In the genomic region with DNA sequence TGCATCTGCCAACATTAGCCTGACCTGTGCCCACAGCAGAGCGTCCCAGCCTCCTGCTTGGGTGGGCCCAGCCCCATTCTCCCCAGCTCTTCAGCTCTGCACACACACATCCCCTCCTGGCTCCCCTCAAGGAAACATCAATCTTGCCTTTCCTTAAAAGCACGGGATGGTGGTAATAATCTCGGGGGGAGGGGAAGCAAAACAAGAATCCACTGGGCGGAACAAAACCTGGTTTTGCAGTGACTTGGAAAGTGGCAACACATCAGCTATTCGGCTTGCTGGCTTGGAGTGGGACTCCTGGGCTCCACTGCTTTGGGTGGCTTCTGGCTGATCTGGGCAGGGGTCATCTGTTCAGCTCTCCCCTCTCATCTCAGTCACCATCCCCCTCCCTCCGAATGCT, we compare ENCODE assay signal across 17 cellular contexts. TPM values are rescaled to one million over a fixed set of nuclear protein-coding genes. Genes with fewer than 3 reads are reported as not detected.
DNase-seq lines count a peak whose midpoint lies in the region; ATAC-seq, FAIRE-seq and TF ChIP-seq lines count a peak whose summit lies in the region.
"Had no signal": no experiment of that assay in that cellular context is flagged by ENCODE, and none has a peak within 500 bp of the region (broad histone marks: within the 10 kb centered on the region; RNA-seq: fewer than 3 reads in every experiment).

No MANE protein-coding gene starts in this region.

- H3K9me3 ChIP-seq in A549 = no peaks in the 10 kb centered on the region
- no peaks in the 10 kb centered on the region for H3K9me3 ChIP-seq in HEK293 (ENCODE audit: control insufficient read depth, insufficient read depth, low read depth, low read length)
- H3K9me3 ChIP-seq in K562 (replicated peaks; ENCODE audit: control insufficient read depth, insufficient read depth, low read depth, low read length) = no peaks in the 10 kb centered on the region
- no peaks in the 10 kb centered on the region for H3K9me3 ChIP-seq in A673 (ENCODE audit: low read depth, low read length, poor library complexity, severe bottlenecking)
- no peaks in the 10 kb centered on the region for H3K9me3 ChIP-seq in OCI-LY7 (ENCODE audit: low read length)

- H3K27ac Mint-ChIP-seq in mesothelial cell of epicardium = peak overlapping the region; percentile 94

- H3K27me3 Mint-ChIP-seq in mesothelial cell of epicardium (ENCODE audit: low read depth) = no peaks in the 10 kb centered on the region

- TF ChIP-seq POLR2A in A549 (IDR thresholded peaks at IDR 0.05; ENCODE audit: low read length) (no peak), K562 (conservative IDR thresholded peaks at IDR 0.05) (no peak)

- TF ChIP-seq EP300 in A549 (IDR thresholded peaks at IDR 0.05) (no peak), K562 (IDR thresholded peaks at IDR 0.05; ENCODE audit: low read length) (no peak)

- 76% methylated on average over 5 of the region's 6 CpGs for WGBS in A549 (ENCODE audit: missing lambda C conversion rate)
- 59% methylated on average over 5 of the region's 6 CpGs for WGBS in K562 (ENCODE audit: insufficient coverage, low coverage, missing lambda C conversion rate)

- no peak for TF ChIP-seq CTCF in A549 (IDR thresholded peaks at IDR 0.05)
- no peak for TF ChIP-seq CTCF in HEK293 (tag by site-specific recombination; IDR thresholded peaks at IDR 0.05)
- no peak for TF ChIP-seq CTCF in K562 (IDR thresholded peaks at IDR 0.05 in 2 of 3, conservative IDR thresholded peaks at IDR 0.05 in 1 of 3; ENCODE audit: insufficient read depth in 2 of 3, low read depth in 1 of 3, low read length in 3 of 3)
- TF ChIP-seq CTCF in mesothelial cell of epicardium (IDR thresholded peaks at IDR 0.05; ENCODE audit: unreplicated experiment) = no peak
- no peak for TF ChIP-seq CTCF in A673 (conservative IDR thresholded peaks at IDR 0.05; ENCODE audit: low read depth, low read length)
- no peak for TF ChIP-seq CTCF in GM13977 (IDR thresholded peaks at IDR 0.05; ENCODE audit: extremely low read depth, insufficient read depth, missing control alignments)
- no peak for TF ChIP-seq CTCF in OCI-LY7 (conservative IDR thresholded peaks at IDR 0.05; ENCODE audit: low read length)

- peaks cover 17% of the 10 kb centered on the region for H3K4me1 Mint-ChIP-seq in mesothelial cell of epicardium

- intact Hi-C loops in K562 (cut with micrococcal nuclease) = loop anchor here (5.0 kb wide), 1 partner anchor 70 kb away; no protein-coding TSS in a partner anchor
- intact Hi-C loops in A673 (cut with micrococcal nuclease; ENCODE audit: unreplicated experiment) = no loop called here
- intact Hi-C loops in OCI-LY7 (cut with micrococcal nuclease; ENCODE audit: unreplicated experiment) = no loop called here

- FAIRE-seq in A549 (lab: Jason Lieb, UNC) (peak; percentile 18), K562 (lab: Jason Lieb, UNC) (no peak)
- FAIRE-seq: small intestine had no signal

- in situ Hi-C loops in K562 (cut with MboI) = no loop called here
- in situ Hi-C loops in GM13977 (cut with MboI; ENCODE audit: low pct_unique_long_range_greater_than_20kb, low sequenced_read_pairs, unreplicated experiment) = no loop called here

- no peaks in the 10 kb centered on the region; the same call in 1 of the 2 replicates for H3K9me2 ChIP-seq in OCI-LY7 (ENCODE audit: insufficient read depth, low read length)

- CTCF ChIA-PET in A549 (lab: Yijun Ruan, JAX) (interaction anchor here (4.1 kb wide), 1 partner anchor 9 kb away, joined by 18 read pairs; no protein-coding TSS in a partner anchor), HEK293 (lab: Yijun Ruan, JAX) (interaction anchor here (3.2 kb wide), 1 partner anchor 9 kb away, joined by 21 read pairs; no protein-coding TSS in a partner anchor), K562 (lab: Yijun Ruan, JAX; ENCODE audit: low intra/inter-chr PET ratio) (no interaction called here), A673 (lab: Charles Lee) (no interaction called here), OCI-LY7 (lab: Charles Lee; ENCODE audit: unreplicated experiment) (no interaction called here)

- POLR2A ChIA-PET in A549 (lab: Yijun Ruan, JAX) = no interaction called here
- POLR2A ChIA-PET in HEK293 (lab: Yijun Ruan, JAX) = interaction anchor here (1.7 kb wide), 1 partner anchor 9 kb away, joined by 4 read pairs; no protein-coding TSS in a partner anchor
- POLR2A ChIA-PET in K562 (lab: Yijun Ruan, JAX) = interaction anchor here (1.3 to 1.7 kb wide), 2 partner anchors 10 to 18 kb away, joined by 4 to 6 read pairs; no protein-coding TSS in a partner anchor
- POLR2A ChIA-PET in A673 (lab: Charles Lee; ENCODE audit: low non-redundant PET) = no interaction called here
- POLR2A ChIA-PET in OCI-LY7 (lab: Charles Lee) = no interaction called here

- H3K4me1 ChIP-seq in A549 (peaks cover 16% of the 10 kb centered on the region), HEK293 (ENCODE audit: control insufficient read depth, insufficient read depth, low read length) (peaks cover 8% of the 10 kb centered on the region; the same call in 1 of the 2 replicates), K562 (replicated peaks in 1 of 2; ENCODE audit: control insufficient read depth in 2 of 2, insufficient read depth in 2 of 2, low read length in 2 of 2) (peaks cover 21 to 59% of the 10 kb centered on the region in 2 experiments), A673 (ENCODE audit: insufficient read depth, low read length, poor library complexity, severe bottlenecking) (no peaks in the 10 kb centered on the region), OCI-LY7 (ENCODE audit: insufficient read depth, low read length, poor library complexity, severe bottlenecking) (peaks cover 29% of the 10 kb centered on the region)

- H2AFZ ChIP-seq in K562 (ENCODE audit: low read depth, low read length) = no peak overlapping the region
- no peak overlapping the region for H2AFZ ChIP-seq in OCI-LY7 (ENCODE audit: low read length)

- ATAC-seq in A549 (no peak), K562 (no peak)
- ATAC-seq: HCT116 had no signal

- H3K27me3 ChIP-seq in K562 (ENCODE audit: control insufficient read depth in 2 of 2, insufficient read depth in 2 of 2, low read length in 2 of 2) = no peaks in the 10 kb centered on the region
- peaks cover 21% of the 10 kb centered on the region for H3K27me3 ChIP-seq in A673 (replicated peaks; ENCODE audit: insufficient read depth, low read depth, low read length, poor library complexity)

- H3K36me3 ChIP-seq in HEK293 (ENCODE audit: control insufficient read depth in 2 of 2, insufficient read depth in 1 of 2, low read length in 2 of 2) (peaks cover under 1 to 25% of the 10 kb centered on the region in 2 experiments; a peak in 2 of 3 replicates), K562 (ENCODE audit: control insufficient read depth, insufficient read depth, low read length) (peaks cover 39% of the 10 kb centered on the region; the same call in 2 of the 3 replicates), A673 (ENCODE audit: insufficient read depth, low read length, poor library complexity, severe bottlenecking) (peaks cover 3% of the 10 kb centered on the region), OCI-LY7 (ENCODE audit: insufficient read depth, low read length) (peaks cover 2% of the 10 kb centered on the region; the same call in 1 of the 2 replicates)

- H3K4me3 ChIP-seq in A549 = no peak overlapping the region
- H3K4me3 ChIP-seq in HEK293 (ENCODE audit: low read depth, low read length) = no peak overlapping the region
- no peak overlapping the region for H3K4me3 ChIP-seq in K562
- H3K4me3 ChIP-seq in A673 (ENCODE audit: low read depth, low read length, poor library complexity, severe bottlenecking) = no peak overlapping the region
- no peak overlapping the region for H3K4me3 ChIP-seq in OCI-LY7 (ENCODE audit: low read depth, low read length, poor library complexity, severe bottlenecking)

- H3K27ac ChIP-seq in A549 = no peak overlapping the region
- no peak overlapping the region for H3K27ac ChIP-seq in HEK293 (ENCODE audit: extremely low read depth, low read depth, low read length)
- no peak overlapping the region; the same call in 2 of the 3 replicates for H3K27ac ChIP-seq in K562 (ENCODE audit: extremely low read depth, low read depth, low read length)
- no peak overlapping the region for H3K27ac ChIP-seq in A673 (ENCODE audit: low read depth, low read length, poor library complexity, severe bottlenecking)
- H3K27ac ChIP-seq in OCI-LY7 (ENCODE audit: low read depth, low read length, poor library complexity, severe bottlenecking) = no peak overlapping the region
- H3K27ac ChIP-seq: C4-2B had no signal

- H3K9me1 ChIP-seq in K562 (ENCODE audit: control insufficient read depth, insufficient read depth, low read length) = no peaks in the 10 kb centered on the region

- peaks cover 8% of the 10 kb centered on the region for H3K36me3 Mint-ChIP-seq in mesothelial cell of epicardium

- DNase-seq in A549 (ENCODE audit: low read depth in 1 of 2, low spot score in 1 of 2) (no peak), K562 (ENCODE audit: extremely low read depth in 1 of 4, low spot score in 3 of 4) (no peak), mesothelial cell of epicardium (ENCODE audit: low spot score in 2 of 2, unreplicated experiment in 2 of 2) (no peak), A673 (ENCODE audit: low spot score) (no peak), GM13977 (ENCODE audit: low spot score) (no peak), OCI-LY7 (ENCODE audit: low spot score) (no peak)
- DNase-seq: activated CD4-positive, alpha-beta T cell treated with anti-CD3 and anti-CD28 coated beads, Interleukin-2, amount 50 U/mL, for 48 hours; amygdala; DMS 273 treated with DMSO at 0.1 percent for 48 hours; NCI-H1105 treated with DMSO at 0.1 percent for 48 hours; NCI-H2029 treated with DMSO at 0.1 percent for 48 hours; Right ventricle myocardium superior; small intestine; stimulated activated CD4-positive, alpha-beta T cell treated with anti-CD3 and anti-CD28 coated beads, Interleukin-1b, Interleukin-23, amount 100 ng/mL, for 48 hours had no signal

- H3K9ac ChIP-seq in K562 (ENCODE audit: insufficient read depth in 1 of 2, low read depth in 2 of 2, low read length in 2 of 2) = peak overlapping the region in 1 of 2 experiments; percentile 76; a peak in 2 of 4 replicates

- H3K4me3 Mint-ChIP-seq in mesothelial cell of epicardium = no peak overlapping the region

- BruUV-seq in K562 (replicated peaks; lab: Mats Ljungman, UMichigan) = no TSS peak
- no TSS peak for BruUV-seq in A673 (replicated peaks; lab: Mats Ljungman, UMichigan)
- no TSS peak for BruUV-seq in OCI-LY7 (replicated peaks; lab: Mats Ljungman, UMichigan)

- H3K4me2 ChIP-seq in A549 = no peak overlapping the region
- H3K4me2 ChIP-seq in K562 (ENCODE audit: insufficient read depth, low read length) = no peak overlapping the region
- no peak overlapping the region for H3K4me2 ChIP-seq in OCI-LY7 (ENCODE audit: low read length)

- H3K79me2 ChIP-seq in K562 (ENCODE audit: control insufficient read depth, insufficient read depth, low read length) = peaks cover 39% of the 10 kb centered on the region
- peaks cover 6% of the 10 kb centered on the region; the same call in 1 of the 2 replicates for H3K79me2 ChIP-seq in OCI-LY7 (ENCODE audit: insufficient read depth, low read depth, low read length)

- H3K9me3 Mint-ChIP-seq in mesothelial cell of epicardium = peaks cover 4% of the 10 kb centered on the region

- TF ChIP-seq RAD21 in A549 (conservative IDR thresholded peaks at IDR 0.05 in 1 of 2, IDR thresholded peaks at IDR 0.05 in 1 of 2) (no peak), K562 (CRISPR knock-in tag; conservative IDR thresholded peaks at IDR 0.05 in 1 of 2, IDR thresholded peaks at IDR 0.05 in 1 of 2) (no peak)

- no peaks in the 10 kb centered on the region for H4K20me1 ChIP-seq in K562 (replicated peaks; ENCODE audit: control insufficient read depth, insufficient read depth, low read length)
- H4K20me1 ChIP-seq in OCI-LY7 (ENCODE audit: insufficient read depth, low read length) = no peaks in the 10 kb centered on the region

RNA-seq across cellular contexts. Expression of gene IRAK1, which starts 3.0 kb away (rescaled TPM):
- polyA plus RNA-seq in A549 (2011; rRNA removed) = 73.1 and 73.6 TPM in 2 replicates
- 122 and 166 TPM in 2 replicates for polyA plus RNA-seq in A549 (2012; cell fraction: cytosol; rRNA removed)
- 138 and 186 TPM in 2 replicates for polyA plus RNA-seq in A549 (2012; cell fraction: nucleus; rRNA removed)
- 177 to 191 TPM (median 179 TPM) in 3 replicates for polyA plus RNA-seq in A549 (2017; fragmentation: RNase III; extraction: RNeasy Plus Mini Kit Qiagen cat#74134 plus additional on column Dnase treatment)
- 139 and 176 TPM in 2 replicates for polyA minus RNA-seq in A549 (2011; rRNA and poly(A)+ RNA removed)
- 92.6 and 283 TPM in 2 replicates for total RNA-seq in K562 (2011; cell fraction: chromatin; rRNA removed; ENCODE audit: low replicate concordance)
- 241 and 247 TPM in 2 replicates for total RNA-seq in K562 (2011; cell fraction: nucleolus; rRNA removed)
- total RNA-seq in K562 (2011; cell fraction: nucleoplasm; rRNA removed) = 125 and 132 TPM in 2 replicates
- total RNA-seq in K562 (2014; rRNA removed) = 220 and 274 TPM in 2 replicates
- total RNA-seq in K562 (2014; rRNA removed; fragmentation: Illumina TruSeq; extraction: Trizol) = 52.2 and 68.1 TPM in 2 replicates
- 138 and 144 TPM in 2 replicates for total RNA-seq in K562 (2015; rRNA removed; fragmentation: Illumina TruSeq; extraction: Trizol)
- 260 and 261 TPM in 2 replicates for total RNA-seq in K562 (2021)
- 91.6 and 104 TPM in 2 replicates for polyA plus RNA-seq in K562 (2011; rRNA removed)
- 93.8 and 232 TPM in 2 replicates for polyA plus RNA-seq in K562 (2011; cell fraction: cytosol; rRNA removed)
- polyA plus RNA-seq in K562 (2011; cell fraction: nucleus; rRNA removed) = 88.5 and 119 TPM in 2 replicates
- polyA plus RNA-seq in K562 (2012) = 223 and 331 TPM in 2 replicates
- polyA plus RNA-seq in K562 (2014; fragmentation: Illumina TruSeq; extraction: Trizol) = 78.9 and 128 TPM in 2 replicates
- 10 to 100 TPM; 11.6 to 16.1 TPM for polyA plus RNA-seq in K562 (2014; fragmentation: Nextera tagmentation; extraction: Ambion mirVana)
- polyA plus RNA-seq in K562 (2014; rRNA removed) = 177 and 184 TPM in 2 replicates
- polyA minus RNA-seq in K562 (2011; rRNA and poly(A)+ RNA removed) = 49.2 and 97.3 TPM in 2 replicates
- 145 and 167 TPM in 2 replicates for polyA minus RNA-seq in K562 (2011; cell fraction: cytosol; rRNA and poly(A)+ RNA removed)
- polyA minus RNA-seq in K562 (2011; cell fraction: nucleus; rRNA and poly(A)+ RNA removed) = 49.9 and 54.3 TPM in 2 replicates
- total RNA-seq in mesothelial cell of epicardium = 64.9 to 73.4 TPM (median 69.1 TPM) in 3 replicates
- total RNA-seq in A673 (2021) = 118 and 147 TPM in 2 replicates
- total RNA-seq in OCI-LY7 (2014; rRNA removed; shearing (Covaris generic)) = 56.8 and 75.5 TPM in 2 replicates
- total RNA-seq in OCI-LY7 (2022) = 119 and 136 TPM in 2 replicates

RNA-seq across cellular contexts. Expression of gene TMEM187, which starts 50.2 kb away (rescaled TPM):
- polyA plus RNA-seq in A549 (2011; rRNA removed) (10.6 and 13.2 TPM in 2 replicates), A549 (2017; fragmentation: RNase III; extraction: RNeasy Plus Mini Kit Qiagen cat#74134 plus additional on column Dnase treatment) (7.0 to 8.8 TPM (median 7.8 TPM) in 3 replicates), K562 (2011; rRNA removed) (5.6 and 8.1 TPM in 2 replicates), K562 (2014; fragmentation: Illumina TruSeq; extraction: Trizol) (1.2 and 2.0 TPM in 2 replicates), K562 (2014; fragmentation: Nextera tagmentation; extraction: Ambion mirVana) (1 to 10 TPM in 1 of 2 experiments, under 1 TPM in 1; 0.13 to 1.1 TPM), K562 (2014; rRNA removed) (4.0 TPM in 2 replicates)
- polyA plus RNA-seq in A549 (2012; cell fraction: cytosol; rRNA removed) = 15.4 and 19.6 TPM in 2 replicates
- 25.8 and 40.4 TPM in 2 replicates for polyA plus RNA-seq in A549 (2012; cell fraction: nucleus; rRNA removed)
- polyA minus RNA-seq in A549 (2011; rRNA and poly(A)+ RNA removed) = 9.0 and 9.4 TPM in 2 replicates
- 4.7 and 15.6 TPM in 2 replicates for total RNA-seq in K562 (2011; cell fraction: chromatin; rRNA removed; ENCODE audit: low replicate concordance)
- total RNA-seq in K562 (2011; cell fraction: nucleolus; rRNA removed) = 17.4 and 21.8 TPM in 2 replicates
- 9.3 and 9.5 TPM in 2 replicates for total RNA-seq in K562 (2011; cell fraction: nucleoplasm; rRNA removed)
- total RNA-seq in K562 (2014; rRNA removed) (3.3 and 5.1 TPM in 2 replicates), K562 (2014; rRNA removed; fragmentation: Illumina TruSeq; extraction: Trizol) (0.93 and 1.2 TPM in 2 replicates), K562 (2015; rRNA removed; fragmentation: Illumina TruSeq; extraction: Trizol) (1.1 and 1.6 TPM in 2 replicates), K562 (2021) (6.4 and 8.5 TPM in 2 replicates), mesothelial cell of epicardium (11.5 to 15.0 TPM (median 14.2 TPM) in 3 replicates), A673 (2021) (2.8 and 6.8 TPM in 2 replicates), OCI-LY7 (2022) (3.2 and 4.5 TPM in 2 replicates)
- 12.5 and 24.6 TPM in 2 replicates for polyA plus RNA-seq in K562 (2011; cell fraction: cytosol; rRNA removed)
- polyA plus RNA-seq in K562 (2011; cell fraction: nucleus; rRNA removed) = 6.3 and 6.4 TPM in 2 replicates
- polyA plus RNA-seq in K562 (2012) = 3.9 and 12.2 TPM in 2 replicates
- polyA minus RNA-seq in K562 (2011; rRNA and poly(A)+ RNA removed) = 3.7 and 4.9 TPM in 2 replicates
- 5.6 and 6.4 TPM in 2 replicates for polyA minus RNA-seq in K562 (2011; cell fraction: cytosol; rRNA and poly(A)+ RNA removed)
- polyA minus RNA-seq in K562 (2011; cell fraction: nucleus; rRNA and poly(A)+ RNA removed) = 1.3 and 1.8 TPM in 2 replicates
- 0.85 and 1.4 TPM in 2 replicates for total RNA-seq in OCI-LY7 (2014; rRNA removed; shearing (Covaris generic))

RNA-seq across cellular contexts. Expression of gene HCFC1, which starts 51.1 kb away (rescaled TPM):
- polyA plus RNA-seq in A549 (2011; rRNA removed) (4.4 and 11.9 TPM in 2 replicates), A549 (2017; fragmentation: RNase III; extraction: RNeasy Plus Mini Kit Qiagen cat#74134 plus additional on column Dnase treatment) (31.0 to 33.3 TPM (median 32.9 TPM) in 3 replicates), K562 (2011; rRNA removed) (5.9 and 8.7 TPM in 2 replicates), K562 (2014; fragmentation: Illumina TruSeq; extraction: Trizol) (45.3 and 68.0 TPM in 2 replicates), K562 (2014; fragmentation: Nextera tagmentation; extraction: Ambion mirVana) (10 to 100 TPM in 1 of 2 experiments, 1 to 10 TPM in 1; 2.8 to 10.5 TPM), K562 (2014; rRNA removed) (44.8 and 45.2 TPM in 2 replicates)
- 17.0 and 25.3 TPM in 2 replicates for polyA plus RNA-seq in A549 (2012; cell fraction: cytosol; rRNA removed)
- 71.6 and 78.9 TPM in 2 replicates for polyA plus RNA-seq in A549 (2012; cell fraction: nucleus; rRNA removed)
- polyA minus RNA-seq in A549 (2011; rRNA and poly(A)+ RNA removed) = 21.9 and 36.5 TPM in 2 replicates
- total RNA-seq in K562 (2011; cell fraction: chromatin; rRNA removed; ENCODE audit: low replicate concordance) = 39.3 and 72.5 TPM in 2 replicates
- 41.0 and 46.2 TPM in 2 replicates for total RNA-seq in K562 (2011; cell fraction: nucleolus; rRNA removed)
- 38.1 and 43.2 TPM in 2 replicates for total RNA-seq in K562 (2011; cell fraction: nucleoplasm; rRNA removed)
- total RNA-seq in K562 (2014; rRNA removed) (39.2 and 59.3 TPM in 2 replicates), K562 (2014; rRNA removed; fragmentation: Illumina TruSeq; extraction: Trizol) (9.1 and 10.3 TPM in 2 replicates), K562 (2015; rRNA removed; fragmentation: Illumina TruSeq; extraction: Trizol) (17.1 and 23.4 TPM in 2 replicates), K562 (2021) (121 and 133 TPM in 2 replicates), mesothelial cell of epicardium (96.3 to 99.9 TPM (median 98.5 TPM) in 3 replicates), A673 (2021) (124 and 137 TPM in 2 replicates), OCI-LY7 (2022) (134 TPM in 2 replicates)
- polyA plus RNA-seq in K562 (2011; cell fraction: cytosol; rRNA removed) = 11.3 and 17.7 TPM in 2 replicates
- 39.1 and 51.6 TPM in 2 replicates for polyA plus RNA-seq in K562 (2011; cell fraction: nucleus; rRNA removed)
- polyA plus RNA-seq in K562 (2012) = 37.4 and 57.1 TPM in 2 replicates
- polyA minus RNA-seq in K562 (2011; rRNA and poly(A)+ RNA removed) = 4.5 and 6.6 TPM in 2 replicates
- polyA minus RNA-seq in K562 (2011; cell fraction: cytosol; rRNA and poly(A)+ RNA removed) = 55.8 and 74.4 TPM in 2 replicates
- 14.8 and 15.6 TPM in 2 replicates for polyA minus RNA-seq in K562 (2011; cell fraction: nucleus; rRNA and poly(A)+ RNA removed)
- 51.9 and 64.2 TPM in 2 replicates for total RNA-seq in OCI-LY7 (2014; rRNA removed; shearing (Covaris generic))

Comparison
In these comparisons a context has a peak if more than half of its experiments do, and no peak if none do; other contexts are left out.
1. CTCF ChIA-PET loops: an anchor here in A549 (4.1 kb wide) and HEK293 (3.2 kb wide); none called in K562, A673 and OCI-LY7.
2. POLR2A ChIA-PET loops: an anchor here in HEK293 (1.7 kb wide) and K562 (1.3 to 1.7 kb wide); none called in A549, A673 and OCI-LY7.